In the genomic region with DNA sequence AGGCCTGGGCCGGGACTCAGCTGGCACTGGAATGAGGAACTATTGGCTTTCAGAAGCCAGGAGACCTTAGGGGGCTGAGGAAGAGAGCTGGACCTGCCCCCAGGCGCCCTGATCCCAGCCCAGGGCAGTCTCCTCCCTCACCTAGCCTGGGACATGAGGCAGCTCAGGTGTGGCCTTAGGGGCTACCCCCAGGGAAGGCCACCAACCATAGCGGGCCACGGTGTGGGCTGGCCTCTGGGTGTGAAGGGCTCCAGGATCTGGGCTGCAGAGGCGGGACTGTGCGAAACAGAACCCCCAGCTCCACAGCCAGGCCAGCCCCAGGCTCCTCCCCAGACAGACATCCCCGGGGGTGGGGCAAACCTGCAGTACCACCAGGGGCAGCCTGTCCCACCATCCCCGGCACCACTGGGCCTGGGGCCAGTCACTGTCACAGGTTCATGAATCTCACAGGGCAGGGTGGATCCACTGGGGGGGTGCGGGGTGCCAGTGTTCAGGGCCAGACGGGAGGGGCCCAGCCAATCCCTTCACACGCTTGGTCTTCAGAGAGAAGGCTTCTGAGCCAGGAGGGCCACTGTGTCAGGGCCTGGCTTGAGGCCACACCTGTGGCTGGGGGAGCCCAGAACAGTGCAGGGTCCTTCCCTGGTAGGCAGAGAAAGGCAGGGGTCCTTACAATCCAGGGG, we compare ENCODE assay signal across 6 cellular contexts. TPM values are rescaled to one million over a fixed set of nuclear protein-coding genes. Genes with fewer than 3 reads are reported as not detected.
DNase-seq lines count a peak whose midpoint lies in the region; ATAC-seq and TF ChIP-seq lines count a peak whose summit lies in the region.

No MANE protein-coding gene starts in this region.

- peak overlapping the region; percentile 96 for H3K4me3 ChIP-seq in thoracic aorta

- DNase-seq in DMS 273 (lab: John Stamatoyannopoulos, UW; ENCODE audit: unreplicated experiment), result peak; percentile 30
- DNase-seq in DMS 273 treated with DMSO at 0.1 percent for 48 hours (lab: John Stamatoyannopoulos, UW), result no peak
- DNase-seq in germinal center (ENCODE audit: low spot score), result peak; percentile 54
- no peak for DNase-seq in thoracic aorta (ENCODE audit: low spot score)
- DNase-seq in DMS153 treated with DMSO at 0.1 percent for 48 hours (lab: John Stamatoyannopoulos, UW; ENCODE audit: unreplicated experiment), result no peak
- DNase-seq in NCI-H2107 (lab: John Stamatoyannopoulos, UW), result no peak

- H3K4me1 ChIP-seq in thoracic aorta (ENCODE audit: control insufficient read depth in 1 of 2, low read depth in 2 of 2), result peaks cover 67 to 81% of the 10 kb centered on the region in 2 donors

- no peaks in the 10 kb centered on the region for H3K27me3 ChIP-seq in thoracic aorta (replicated peaks; ENCODE audit: insufficient read depth)

- no peaks in the 10 kb centered on the region for H3K36me3 ChIP-seq in thoracic aorta

- no peaks in the 10 kb centered on the region for H3K9me3 ChIP-seq in thoracic aorta

- ATAC-seq in thoracic aorta (ENCODE audit: insufficient number of reproducible peaks, low FRiP score, low read depth), result no peak

- TF ChIP-seq CTCF in thoracic aorta (IDR thresholded peaks at IDR 0.05), result no peak

- H3K27ac ChIP-seq in thoracic aorta, result peak overlapping the region; percentile 90 to 95

RNA-seq across cellular contexts. Expression of a gene that starts 3.5 kb away (rescaled TPM):
- total RNA-seq in thoracic aorta, result 100 to 1,000 TPM; 169 to 218 TPM

RNA-seq across cellular contexts. Expression of a gene that starts 22.8 kb away (rescaled TPM):
- total RNA-seq in thoracic aorta, result 1 to 10 TPM; 4.2 to 6.0 TPM

RNA-seq across cellular contexts. Expression of a gene that starts 33.8 kb away (rescaled TPM):
- 1 to 10 TPM; 5.8 to 8.8 TPM for total RNA-seq in thoracic aorta

RNA-seq across cellular contexts. Expression of a gene that starts 39.1 kb away (rescaled TPM):
- 10 to 100 TPM; 61.2 to 73.6 TPM for total RNA-seq in thoracic aorta

RNA-seq across cellular contexts. Expression of a gene that starts 42.5 kb away (rescaled TPM):
- 10 to 100 TPM in 1 of 2 donors, 1 to 10 TPM in 1; 8.9 to 10.4 TPM for total RNA-seq in thoracic aorta

Comparison
In these comparisons a context has a peak if more than half of its experiments do, and no peak if none do; other contexts are left out.
1. DNase-seq: peak in DMS 273 (single experiment) and germinal center (single experiment); none in DMS 273 treated with DMSO at 0.1 percent for 48 hours (single experiment), thoracic aorta (single experiment), DMS153 treated with DMSO at 0.1 percent for 48 hours (single experiment) and NCI-H2107 (single experiment).